30 cellular contexts compared by ENCODE assay signal in genomic region chr3:184196536-184196935, GRCh38. TPM values are rescaled to one million over a fixed set of nuclear protein-coding genes. Genes with fewer than 3 reads are reported as not detected.
A peak's percentile ranks its signal among the peaks of the same experiment; 100 is the strongest.
DNase-seq lines count a peak whose midpoint lies in the region; ATAC-seq and TF ChIP-seq lines count a peak whose summit lies in the region.
"Had no signal": no experiment of that assay in that cellular context is flagged by ENCODE, and none has a peak within 500 bp of the region (broad histone marks: within the 10 kb centered on the region; RNA-seq: fewer than 3 reads in every experiment).

No MANE protein-coding gene starts in this region.

- TF ChIP-seq CTCF in mucosa of descending colon (IDR thresholded peaks at IDR 0.05) (no peak), CD14-positive monocyte (IDR thresholded peaks at IDR 0.05) (no peak), H9 (conservative IDR thresholded peaks at IDR 0.05) (no peak)
- no peak for TF ChIP-seq CTCF in CD4-positive, alpha-beta T cell (IDR thresholded peaks at IDR 0.05)

- H3K9me3 ChIP-seq in mucosa of descending colon (no peaks in the 10 kb centered on the region), H9 (ENCODE audit: control insufficient read depth, low read depth, low read length) (no peaks in the 10 kb centered on the region)
- no peaks in the 10 kb centered on the region for H3K9me3 ChIP-seq in CD4-positive, alpha-beta T cell (ENCODE audit: control insufficient read depth, low read length)
- H3K9me3 ChIP-seq: HAP-1, heart right ventricle, lower lobe of right lung had no signal

- no peak overlapping the region for H2BK20ac ChIP-seq in H9 (ENCODE audit: low read depth, low read length, poor library complexity, severe bottlenecking)

- no peak overlapping the region for H3K4ac ChIP-seq in H9 (ENCODE audit: low read depth, low read length)

- no peak overlapping the region for H3K4me3 Mint-ChIP-seq in CD4-positive, alpha-beta T cell
- H3K4me3 Mint-ChIP-seq in CD14-positive monocyte (no peak overlapping the region), H9 (no peak overlapping the region)
- H3K4me3 Mint-ChIP-seq: activated CD4-positive, alpha-beta T cell treated with anti-CD3 and anti-CD28 coated beads for 36 hours; activated CD8-positive, alpha-beta T cell treated with anti-CD3 and anti-CD28 coated beads, Interleukin-2, amount 10 ng/mL, durations not matched to agents 7 days and 5 days; natural killer cell; type B pancreatic cell had no signal

- no peak overlapping the region for H2AFZ ChIP-seq in H9 (ENCODE audit: low read length)

- no peaks in the 10 kb centered on the region for H3K27me3 Mint-ChIP-seq in CD4-positive, alpha-beta T cell
- H3K27me3 Mint-ChIP-seq in CD14-positive monocyte (ENCODE audit: low read depth in 3 of 3) (no peaks in the 10 kb centered on the region), H9 (ENCODE audit: low read depth) (no peaks in the 10 kb centered on the region)
- H3K27me3 Mint-ChIP-seq: activated CD4-positive, alpha-beta T cell treated with anti-CD3 and anti-CD28 coated beads for 36 hours; type B pancreatic cell had no signal

- H4K20me1 ChIP-seq in H9 (ENCODE audit: control insufficient read depth, insufficient read depth, insufficient read length) = no peaks in the 10 kb centered on the region

- no peaks in the 10 kb centered on the region for H3K9me3 Mint-ChIP-seq in CD4-positive, alpha-beta T cell
- H3K9me3 Mint-ChIP-seq in CD14-positive monocyte (no peaks in the 10 kb centered on the region), H9 (no peaks in the 10 kb centered on the region)
- H3K9me3 Mint-ChIP-seq: activated naive CD4-positive, alpha-beta T cell treated with anti-CD3 and anti-CD28 coated beads, Interleukin-2, amount 50 U/mL, for 72 hours; activated T-helper 2 cell treated with anti-CD3 and anti-CD28 coated beads, Interferon-gamma antibody, Interleukin-2, Interleukin-4, amounts not matched to agents 10 μg/mL and 5 μg/mL and 100 μg/mL, durations not matched to agents 14 hours and 24 hours and 36 hours; natural killer cell; type B pancreatic cell had no signal

- H3K36me3 ChIP-seq in mucosa of descending colon (ENCODE audit: low read depth) = no peaks in the 10 kb centered on the region

- no peak overlapping the region for H4K91ac ChIP-seq in H9 (ENCODE audit: insufficient read length, low read depth, low read length)

- no peaks in the 10 kb centered on the region for H3K79me2 ChIP-seq in H9 (ENCODE audit: insufficient read depth, low read length)

- H3K18ac ChIP-seq in H9 (ENCODE audit: insufficient read length, low read depth, low read length) = no peak overlapping the region

- POLR2A ChIA-PET in CD4-positive, alpha-beta T cell (lab: Charles Lee) = interaction anchor here (1.1 kb wide), 1 partner anchor 11 kb away, joined by 3 read pairs; the partner anchor contains the start of gene ABCF3

- no peak overlapping the region for H2AK5ac ChIP-seq in H9 (ENCODE audit: insufficient read length, low read length)

- H3K9ac ChIP-seq in H9 (ENCODE audit: extremely low read depth, insufficient read length, low read length) = no peak overlapping the region

- no peaks in the 10 kb centered on the region for H3K23me2 ChIP-seq in H9 (ENCODE audit: insufficient read length, low read depth, low read length, poor library complexity, severe bottlenecking)

- no peak overlapping the region for H2BK120ac ChIP-seq in H9 (ENCODE audit: low read depth, low read length, poor library complexity, severe bottlenecking)

- H3T11ph ChIP-seq in H9 (ENCODE audit: low read length) = no peak overlapping the region

- no peak overlapping the region for H4K8ac ChIP-seq in H9 (replicated peaks; ENCODE audit: insufficient read length, low read depth, low read length)

- H3K56ac ChIP-seq in H9 (ENCODE audit: insufficient read length, low read depth, low read length) = no peak overlapping the region

- H3K36me3 Mint-ChIP-seq in CD4-positive, alpha-beta T cell (ENCODE audit: low read depth) = peaks cover 43% of the 10 kb centered on the region
- H3K36me3 Mint-ChIP-seq in CD14-positive monocyte (peaks cover 48 to 50% of the 10 kb centered on the region in 2 donors), H9 (ENCODE audit: insufficient read depth in 1 of 3, low read depth in 3 of 3) (peaks cover 17 to 43% (median 27%) of the 10 kb centered on the region in 3 experiments)

- H3K4me1 Mint-ChIP-seq in CD4-positive, alpha-beta T cell (ENCODE audit: low read depth) = no peaks in the 10 kb centered on the region
- no peaks in the 10 kb centered on the region for H3K4me1 Mint-ChIP-seq in CD14-positive monocyte
- H3K4me1 Mint-ChIP-seq in H9 = peaks cover 0 to 7% of the 10 kb centered on the region in 2 experiments; a peak in 1 of 4 replicates
- H3K4me1 Mint-ChIP-seq: activated CD4-positive, alpha-beta T cell treated with anti-CD3 and anti-CD28 coated beads for 36 hours; natural killer cell had no signal

- no peaks in the 10 kb centered on the region for H3K27me3 ChIP-seq in CD4-positive, alpha-beta T cell (ENCODE audit: control insufficient read depth, insufficient read depth, low read length)
- H3K27me3 ChIP-seq in H9 (ENCODE audit: insufficient read depth, low read length) = no peaks in the 10 kb centered on the region
- H3K27me3 ChIP-seq: heart right ventricle had no signal

- H3K4me1 ChIP-seq in mucosa of descending colon (ENCODE audit: low read depth) (no peaks in the 10 kb centered on the region), H9 (ENCODE audit: insufficient read depth, low read length) (no peaks in the 10 kb centered on the region)
- H3K4me1 ChIP-seq: heart right ventricle, lower lobe of right lung had no signal

- no peak overlapping the region for H3K4me2 ChIP-seq in H9 (ENCODE audit: insufficient read depth, insufficient read length, low read length)

- no peak overlapping the region for H2BK12ac ChIP-seq in H9 (ENCODE audit: insufficient read length, low read depth, low read length)

- H3K23ac ChIP-seq in H9 (ENCODE audit: insufficient read length, low read depth, low read length) = no peak overlapping the region

- H3K27ac Mint-ChIP-seq in CD4-positive, alpha-beta T cell = no peak overlapping the region
- H3K27ac Mint-ChIP-seq in CD14-positive monocyte = peak overlapping the region in 2 of 7 donors; percentile 64 to 79
- no peak overlapping the region for H3K27ac Mint-ChIP-seq in H9
- H3K27ac Mint-ChIP-seq: activated CD4-positive, alpha-beta T cell treated with anti-CD3 and anti-CD28 coated beads for 36 hours; activated CD8-positive, alpha-beta T cell treated with anti-CD3 and anti-CD28 coated beads, Interleukin-2, amount 10 ng/mL, durations not matched to agents 7 days and 5 days; activated T-helper 2 cell treated with anti-CD3 and anti-CD28 coated beads, Interferon-gamma antibody, Interleukin-2, Interleukin-4, amounts not matched to agents 10 μg/mL and 5 μg/mL and 100 μg/mL, durations not matched to agents 14 hours and 24 hours and 36 hours; natural killer cell; type B pancreatic cell had no signal

- no CpG with 5 or more reads among the region's 6 CpGs for WGBS in H9 (ENCODE audit: extremely low coverage, insufficient read length, low lambda C conversion rate)

- peak; percentile 14 for DNase-seq in DMS53 treated with DMSO at 0.1 percent for 48 hours (lab: John Stamatoyannopoulos, UW; ENCODE audit: unreplicated experiment)
- peak; percentile 18 for DNase-seq in M059J (ENCODE audit: low read depth)
- peak; percentile 27 for DNase-seq in SHP77 treated with DMSO at 0.1 percent for 48 hours (lab: John Stamatoyannopoulos, UW)
- DNase-seq in mucosa of descending colon = no peak
- DNase-seq in CD4-positive, alpha-beta T cell = no peak
- no peak for DNase-seq in CD14-positive monocyte (ENCODE audit: low spot score)
- no peak for DNase-seq in H9
- DNase-seq: activated CD4-positive, alpha-beta T cell treated with anti-CD3 and anti-CD28 coated beads for 36 hours; activated CD8-positive, alpha-beta T cell treated with anti-CD3 and anti-CD28 coated beads, Interleukin-2, amount 10 ng/mL, durations not matched to agents 7 days and 5 days; aorta; DMS153; heart right ventricle; Karpas-422; kidney glomerular epithelial cell; lower lobe of right lung; midbrain; natural killer cell; NCI-H1436; NCI-H526 treated with DMSO at 0.1 percent for 48 hours; RPMI8226; stimulated activated CD4-positive, alpha-beta T cell treated with anti-CD3 and anti-CD28 coated beads, Interleukin-15, amount 100 ng/mL, for 24 hours; stimulated activated CD4-positive, alpha-beta T cell treated with anti-CD3 and anti-CD28 coated beads, Interleukin-4, amount 100 ng/mL, for 4 hours; substantia nigra had no signal

- H3K79me1 ChIP-seq in H9 (ENCODE audit: insufficient read depth, low read depth, low read length, poor library complexity, severe bottlenecking) = no peaks in the 10 kb centered on the region

- H3K14ac ChIP-seq in H9 (ENCODE audit: insufficient read depth, low read length) = no peak overlapping the region

- no peak overlapping the region for H4K5ac ChIP-seq in H9 (ENCODE audit: insufficient read length, low read depth, low read length)

- no peak overlapping the region for H3K27ac ChIP-seq in CD4-positive, alpha-beta T cell (ENCODE audit: low read depth, low read length)
- no peak overlapping the region for H3K27ac ChIP-seq in H9 (ENCODE audit: insufficient read length, low read depth, low read length)
- H3K27ac ChIP-seq: heart right ventricle, lower lobe of right lung had no signal

- CTCF ChIA-PET in CD4-positive, alpha-beta T cell (lab: Charles Lee) = no interaction called here

- H2BK15ac ChIP-seq in H9 (ENCODE audit: low read depth, low read length) = no peak overlapping the region

- no peak overlapping the region for H3K4me3 ChIP-seq in mucosa of descending colon
- H3K4me3 ChIP-seq: HAP-1, heart right ventricle, lower lobe of right lung had no signal

- intact Hi-C loops in mucosa of descending colon (cut with DNase I, micrococcal nuclease) = no loop called here
- intact Hi-C loops in CD4-positive, alpha-beta T cell (cut with DNase I, micrococcal nuclease) = no loop called here
- intact Hi-C loops in CD14-positive monocyte (cut with micrococcal nuclease) = no loop called here

- no peak overlapping the region for H2BK5ac ChIP-seq in H9 (ENCODE audit: insufficient read length, low read length)

- peak; percentile 7 for ATAC-seq in mucosa of descending colon
- no peak for ATAC-seq in CD4-positive, alpha-beta T cell (ENCODE audit: poor library complexity)
- ATAC-seq in HG02973 (IDR thresholded peaks at IDR 0.05; ENCODE audit: unreplicated experiment) = no peak
- ATAC-seq: activated CD4-positive, alpha-beta T cell treated with anti-CD3 and anti-CD28 coated beads for 36 hours; activated CD8-positive, alpha-beta T cell treated with anti-CD3 and anti-CD28 coated beads, Interleukin-2, amount 10 ng/mL, durations not matched to agents 7 days and 5 days; activated naive CD4-positive, alpha-beta T cell treated with anti-CD3 and anti-CD28 coated beads, Interleukin-2, amount 50 U/mL, for 72 hours; lower lobe of right lung; natural killer cell had no signal

RNA-seq across cellular contexts. Expression of gene ABCF3, which starts 10.5 kb away (rescaled TPM):
- 27.4 and 43.4 TPM in 2 replicates for total RNA-seq in M059J (2014; rRNA removed; shearing (Covaris generic))
- total RNA-seq in mucosa of descending colon (10 to 100 TPM; 60.7 to 79.7 (median 72.3) TPM), H9 (2021) (56.1 and 58.4 TPM in 2 replicates)
- total RNA-seq in CD4-positive, alpha-beta T cell = 100 to 1,000 TPM; 163 to 166 TPM
- polyA plus RNA-seq in CD14-positive monocyte = 10 to 100 TPM; 13.5 to 13.9 TPM

RNA-seq across cellular contexts. Expression of gene AP2M1, which starts 21.9 kb away (rescaled TPM):
- 676 and 795 TPM in 2 replicates for total RNA-seq in M059J (2014; rRNA removed; shearing (Covaris generic))
- 100 to 1,000 TPM; 215 to 297 (median 227) TPM for total RNA-seq in mucosa of descending colon
- 100 to 1,000 TPM; 123 to 136 TPM for total RNA-seq in CD4-positive, alpha-beta T cell
- 100 to 1,000 TPM; 283 to 295 TPM for polyA plus RNA-seq in CD14-positive monocyte
- total RNA-seq in H9 (2021) = 443 and 459 TPM in 2 replicates

RNA-seq across cellular contexts. Expression of gene VWA5B2, which starts 32.8 kb away (rescaled TPM):
- not detected in 2 replicates for total RNA-seq in M059J (2014; rRNA removed; shearing (Covaris generic))
- 1 to 10 TPM in 2 of 3 donors, under 1 TPM in 1; 0.60 to 2.9 (median 2.6) TPM for total RNA-seq in mucosa of descending colon
- total RNA-seq in CD4-positive, alpha-beta T cell = not detected
- polyA plus RNA-seq in CD14-positive monocyte = under 1 TPM in 1 of 2 donors, not detected in 1; 0.32 TPM
- 2.7 TPM in 2 replicates for total RNA-seq in H9 (2021)
- total RNA-seq: activated CD4-positive, alpha-beta T cell treated with anti-CD3 and anti-CD28 coated beads for 36 hours; activated CD8-positive, alpha-beta T cell treated with anti-CD3 and anti-CD28 coated beads, Interleukin-2, amount 10 ng/mL, durations not matched to agents 7 days and 5 days; activated naive CD4-positive, alpha-beta T cell treated with anti-CD3 and anti-CD28 coated beads, Interleukin-2, amount 50 U/mL, for 72 hours; aorta; endothelial cell of umbilical vein had no signal
- polyA plus RNA-seq: BJ had no signal

RNA-seq across cellular contexts. Expression of gene DVL3, which starts 41.4 kb away (rescaled TPM):
- total RNA-seq in M059J (2014; rRNA removed; shearing (Covaris generic)) = 21.2 and 30.3 TPM in 2 replicates
- total RNA-seq in mucosa of descending colon (100 to 1,000 TPM in 1 of 3 donors, 10 to 100 TPM in 2; 63.3 to 104 (median 69.1) TPM), H9 (2021) (64.7 and 69.7 TPM in 2 replicates)
- total RNA-seq in CD4-positive, alpha-beta T cell = 10 to 100 TPM; 30.0 to 31.7 TPM
- 1 to 10 TPM; 4.5 to 9.4 TPM for polyA plus RNA-seq in CD14-positive monocyte

RNA-seq across cellular contexts. Expression of gene ALG3, which starts 52.2 kb away (rescaled TPM):
- total RNA-seq in M059J (2014; rRNA removed; shearing (Covaris generic)) = 127 and 132 TPM in 2 replicates
- total RNA-seq in mucosa of descending colon = 10 to 100 TPM; 30.8 to 39.9 (median 34.5) TPM
- 10 to 100 TPM; 12.0 to 13.5 TPM for total RNA-seq in CD4-positive, alpha-beta T cell
- polyA plus RNA-seq in CD14-positive monocyte = 10 to 100 TPM; 56.4 to 60.8 TPM
- total RNA-seq in H9 (2021) = 54.1 and 62.2 TPM in 2 replicates

Comparison
In these comparisons a context has a peak if more than half of its experiments do, and no peak if none do; other contexts are left out.
1. DNase-seq: peak in DMS53 treated with DMSO at 0.1 percent for 48 hours (single experiment), M059J (single experiment) and SHP77 treated with DMSO at 0.1 percent for 48 hours (single experiment); none in mucosa of descending colon (0 of 3), CD4-positive, alpha-beta T cell (0 of 10), CD14-positive monocyte (single experiment) and H9 (single experiment).